Comparison of ENCODE assay signal across 17 cellular contexts in the genomic region with DNA sequence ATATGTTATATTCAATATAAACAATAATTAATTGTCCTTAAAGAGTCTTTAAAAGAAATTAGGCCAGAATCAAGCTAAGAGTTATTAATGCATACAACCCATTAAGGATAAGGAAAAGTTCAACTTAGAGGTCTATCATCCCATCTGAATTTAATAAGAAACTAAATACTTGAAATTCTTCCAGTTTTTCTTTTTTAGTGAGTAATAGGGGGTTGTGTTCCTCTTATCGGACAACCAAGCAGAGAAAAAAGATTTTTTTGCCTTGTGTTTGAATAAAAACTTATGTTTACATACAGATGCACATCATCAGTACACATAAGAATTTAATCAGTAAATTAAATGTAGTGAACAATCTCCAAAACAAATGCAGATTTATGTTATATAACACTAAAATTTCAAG. TPM values are rescaled to one million over a fixed set of nuclear protein-coding genes. Genes with fewer than 3 reads are reported as not detected.
DNase-seq lines count a peak whose midpoint lies in the region; ATAC-seq, FAIRE-seq and TF ChIP-seq lines count a peak whose summit lies in the region.
"Had no signal": no experiment of that assay in that cellular context is flagged by ENCODE, and none has a peak within 500 bp of the region (broad histone marks: within the 10 kb centered on the region; RNA-seq: fewer than 3 reads in every experiment).

No MANE protein-coding gene starts in this region.

- CTCF ChIA-PET in BJ (lab: Yijun Ruan, JAX), result interaction anchor here (0.7 kb wide), 1 partner anchor 593 kb away, joined by 3 read pairs; no protein-coding TSS in a partner anchor

- no peak overlapping the region for H3K4me3 Mint-ChIP-seq in nephron
- H3K4me3 Mint-ChIP-seq: CD8-positive, alpha-beta T cell had no signal

- no peak for FAIRE-seq in urothelium cell line (lab: Jason Lieb, UNC)
- FAIRE-seq: H1, HepG2 had no signal

- peaks cover 30% of the 10 kb centered on the region for H3K36me3 Mint-ChIP-seq in nephron (ENCODE audit: low read depth)
- H3K36me3 Mint-ChIP-seq: CD8-positive, alpha-beta T cell had no signal

- DNase-seq in BJ (ENCODE audit: low read depth) (peak; percentile 44), RPMI7951 (ENCODE audit: low read depth) (peak; percentile 4), fibroblast of peridontal ligament (ENCODE audit: extremely low read depth) (peak; percentile 64), urothelium cell line (ENCODE audit: low spot score) (no peak), left ventricle myocardium superior (no peak)
- DNase-seq: BE2C; CD8-positive, alpha-beta T cell; NCI-H1092; NCI-H2081 treated with DMSO at 0.1 percent for 48 hours; NCI-H2227 treated with DMSO at 0.1 percent for 48 hours; NCI-H524; Right ventricle myocardium superior had no signal

- POLR2A ChIA-PET in BJ (lab: Charles Lee), result interaction anchor here (0.7 kb wide), 1 partner anchor 48 kb away, joined by 3 read pairs; no protein-coding TSS in a partner anchor

- peaks cover 6% of the 10 kb centered on the region for H3K9me3 Mint-ChIP-seq in nephron
- H3K9me3 Mint-ChIP-seq: CD8-positive, alpha-beta T cell had no signal

- peaks cover 43% of the 10 kb centered on the region for H3K4me1 Mint-ChIP-seq in nephron

- TF ChIP-seq CTCF in BJ (IDR thresholded peaks at IDR 0.05; ENCODE audit: insufficient read depth, low read depth, low read length), result no peak
- no peak for TF ChIP-seq CTCF in nephron (IDR thresholded peaks at IDR 0.05; ENCODE audit: unreplicated experiment in 3 of 3)

- H3K4me3 ChIP-seq in BJ (ENCODE audit: low read depth, low read length), result no peak overlapping the region
- H3K4me3 ChIP-seq: SK-N-MC had no signal

- H3K27me3 Mint-ChIP-seq in nephron (ENCODE audit: low read depth), result no peaks in the 10 kb centered on the region

- no peaks in the 10 kb centered on the region for H3K36me3 ChIP-seq in BJ (ENCODE audit: control insufficient read depth, insufficient read depth, low read length)
- H3K36me3 ChIP-seq: BE2C had no signal

- peak overlapping the region in 2 of 3 experiments; percentile 22 to 54 for H3K27ac Mint-ChIP-seq in nephron
- H3K27ac Mint-ChIP-seq: CD8-positive, alpha-beta T cell had no signal

- intact Hi-C loops in left ventricle myocardium superior (cut with micrococcal nuclease), result no loop called here

- ATAC-seq in GM18907 (IDR thresholded peaks at IDR 0.05; ENCODE audit: unreplicated experiment), result no peak
- ATAC-seq in left ventricle myocardium superior, result no peak
- ATAC-seq: CD8-positive, alpha-beta T cell; HepG2 had no signal

- no peaks in the 10 kb centered on the region for H3K27me3 ChIP-seq in BJ (ENCODE audit: control insufficient read depth, insufficient read depth, low read length)

RNA-seq across cellular contexts. Expression of a gene that starts 32.5 kb away (rescaled TPM):
- polyA plus RNA-seq in BJ (2011; rRNA removed), result 10.5 and 13.1 TPM in 2 replicates
- 6.4 and 12.4 TPM in 2 replicates for polyA minus RNA-seq in BJ (2011; rRNA and poly(A)+ RNA removed)
- total RNA-seq in RPMI7951 (2014; rRNA removed; shearing (Covaris generic)), result 10.8 and 11.8 TPM in 2 replicates
- 17.3 TPM for total RNA-seq in left ventricle myocardium superior

Comparison
In these comparisons a context has a peak if more than half of its experiments do, and no peak if none do; other contexts are left out.
1. DNase-seq: peak in BJ (single experiment), RPMI7951 (single experiment) and fibroblast of peridontal ligament (single experiment); none in urothelium cell line (single experiment) and left ventricle myocardium superior (single experiment).